In genomic region chr1:53114581-53115400, GRCh38 we compare ENCODE assay signal across 21 cellular contexts. TPM values are rescaled to one million over a fixed set of nuclear protein-coding genes. Genes with fewer than 3 reads are reported as not detected.
"Had no signal": no experiment of that assay in that cellular context is flagged by ENCODE, and none has a peak within 500 bp of the region (broad histone marks: within the 10 kb centered on the region; RNA-seq: fewer than 3 reads in every experiment).

No MANE protein-coding gene starts in this region.

- H3K36me3 ChIP-seq: brain microvascular endothelial cell had no signal

- H3K9me3 Mint-ChIP-seq: activated naive CD8-positive, alpha-beta T cell treated with anti-CD3 and anti-CD28 coated beads, Interleukin-2, amount 10 ng/mL, durations not matched to agents 7 days and 5 days; activated T-cell treated with anti-CD3 and anti-CD28 coated beads, Interleukin-2, amount 50 U/mL, for 24 hours; activated T-helper 2 cell treated with anti-CD3 and anti-CD28 coated beads, Interferon-gamma antibody, Interleukin-2, Interleukin-4, amounts not matched to agents 10 μg/mL and 5 μg/mL and 100 μg/mL, durations not matched to agents 14 hours and 24 hours and 36 hours had no signal

- ATAC-seq: activated CD4-positive, CD25-positive, alpha-beta regulatory T cell treated with anti-CD3 and anti-CD28 coated beads, Interleukin-2, amount 50 U/mL, for 24 hours; activated CD8-positive, alpha-beta T cell treated with anti-CD3 and anti-CD28 coated beads, Interleukin-2, amount 10 ng/mL, durations not matched to agents 7 days and 5 days; naive thymus-derived CD4-positive, alpha-beta T cell; stimulated activated naive B cell treated with anti-CD40 and anti-IgM and Interleukin-4, amounts not matched to agents 10 μg/mL and 1 μg/mL and 100 μg/mL, for 72 hours had no signal

- H3K4me1 Mint-ChIP-seq: activated naive CD8-positive, alpha-beta T cell treated with anti-CD3 and anti-CD28 coated beads, Interleukin-2, amount 10 ng/mL, durations not matched to agents 7 days and 5 days had no signal

- H3K27me3 ChIP-seq: brain microvascular endothelial cell had no signal

- H3K27me3 Mint-ChIP-seq: activated CD4-positive, alpha-beta T cell treated with anti-CD3 and anti-CD28 coated beads, Interleukin-2, amount 10 ng/mL, durations not matched to agents 7 days and 5 days; activated T-cell treated with anti-CD3 and anti-CD28 coated beads, Interleukin-2, amount 50 U/mL, for 24 hours had no signal

- DNase-seq: activated CD4-positive, alpha-beta T cell treated with anti-CD3 and anti-CD28 coated beads, Interleukin-2, amount 10 ng/mL, durations not matched to agents 7 days and 5 days; activated CD8-positive, alpha-beta T cell treated with anti-CD3 and anti-CD28 coated beads, Interleukin-2, amount 10 ng/mL, durations not matched to agents 7 days and 5 days; activated naive CD4-positive, alpha-beta T cell treated with Interleukin-2 at 50 U/mL for 16 hours; activated naive CD8-positive, alpha-beta T cell treated with anti-CD3 and anti-CD28 coated beads, Interleukin-2, amount 10 ng/mL, durations not matched to agents 7 days and 5 days; activated T-cell treated with anti-CD3 and anti-CD28 coated beads, Interleukin-2, amount 50 U/mL, for 24 hours; anterior cingulate cortex; brain microvascular endothelial cell; central memory CD4-positive, alpha-beta T cell; foreskin fibroblast; naive thymus-derived CD4-positive, alpha-beta T cell; retina; stimulated activated CD4-positive, alpha-beta T cell treated with anti-CD3 and anti-CD28 coated beads, Interleukin-15, amount 100 ng/mL, for 24 hours; stimulated activated CD4-positive, alpha-beta T cell treated with anti-CD3 and anti-CD28 coated beads, Interleukin-4, amount 100 ng/mL, for 1 hour; stimulated activated naive B cell treated with anti-CD40 and anti-IgM and Interleukin-4, amounts not matched to agents 10 μg/mL and 1 μg/mL and 100 μg/mL, for 72 hours had no signal

- H3K36me3 Mint-ChIP-seq: activated naive CD8-positive, alpha-beta T cell treated with anti-CD3 and anti-CD28 coated beads, Interleukin-2, amount 10 ng/mL, durations not matched to agents 7 days and 5 days; naive thymus-derived CD4-positive, alpha-beta T cell; stimulated activated naive B cell treated with anti-CD40 and anti-IgM and Interleukin-4, amounts not matched to agents 10 μg/mL and 1 μg/mL and 100 μg/mL, for 72 hours had no signal

- H3K27ac ChIP-seq: brain microvascular endothelial cell, epithelial cell of prostate had no signal

- H3K27ac Mint-ChIP-seq: activated CD4-positive, alpha-beta T cell treated with anti-CD3 and anti-CD28 coated beads, Interleukin-2, amount 10 ng/mL, durations not matched to agents 7 days and 5 days; activated CD8-positive, alpha-beta T cell treated with anti-CD3 and anti-CD28 coated beads, Interleukin-2, amount 10 ng/mL, durations not matched to agents 7 days and 5 days; activated naive CD8-positive, alpha-beta T cell treated with anti-CD3 and anti-CD28 coated beads, Interleukin-2, amount 10 ng/mL, durations not matched to agents 7 days and 5 days; activated T-cell treated with anti-CD3 and anti-CD28 coated beads, Interleukin-2, amount 50 U/mL, for 24 hours; activated T-helper 2 cell treated with anti-CD3 and anti-CD28 coated beads, Interferon-gamma antibody, Interleukin-2, Interleukin-4, amounts not matched to agents 10 μg/mL and 5 μg/mL and 100 μg/mL, durations not matched to agents 14 hours and 24 hours and 36 hours; endodermal cell; naive thymus-derived CD4-positive, alpha-beta T cell had no signal

- H3K4me3 Mint-ChIP-seq: activated CD4-positive, alpha-beta T cell treated with anti-CD3 and anti-CD28 coated beads, Interleukin-2, amount 10 ng/mL, durations not matched to agents 7 days and 5 days; activated CD8-positive, alpha-beta T cell treated with anti-CD3 and anti-CD28 coated beads, Interleukin-2, amount 10 ng/mL, durations not matched to agents 7 days and 5 days; activated naive CD8-positive, alpha-beta T cell treated with anti-CD3 and anti-CD28 coated beads, Interleukin-2, amount 10 ng/mL, durations not matched to agents 7 days and 5 days; activated T-cell treated with anti-CD3 and anti-CD28 coated beads, Interleukin-2, amount 50 U/mL, for 24 hours; endodermal cell; naive thymus-derived CD4-positive, alpha-beta T cell; stimulated activated naive B cell treated with anti-CD40 and anti-IgM and Interleukin-4, amounts not matched to agents 10 μg/mL and 1 μg/mL and 100 μg/mL, for 72 hours had no signal

RNA-seq across cellular contexts. Expression of gene SLC1A7, which starts 27.6 kb away (rescaled TPM):
- total RNA-seq: activated CD4-positive, alpha-beta T cell treated with anti-CD3 and anti-CD28 coated beads, Interleukin-2, amount 10 ng/mL, durations not matched to agents 7 days and 5 days; activated CD8-positive, alpha-beta T cell treated with anti-CD3 and anti-CD28 coated beads, Interleukin-2, amount 10 ng/mL, durations not matched to agents 7 days and 5 days; activated naive CD8-positive, alpha-beta T cell treated with anti-CD3 and anti-CD28 coated beads, Interleukin-2, amount 10 ng/mL, durations not matched to agents 7 days and 5 days; activated T-helper 2 cell treated with anti-CD3 and anti-CD28 coated beads, Interferon-gamma antibody, Interleukin-2, Interleukin-4, amounts not matched to agents 10 μg/mL and 5 μg/mL and 100 μg/mL, durations not matched to agents 14 hours and 24 hours and 36 hours; lung microvascular endothelial cell; urinary bladder had no signal
- polyA plus RNA-seq: keratinocyte; naive thymus-derived CD4-positive, alpha-beta T cell had no signal

RNA-seq across cellular contexts. Expression of gene PODN, which starts 52.8 kb away (rescaled TPM):
- total RNA-seq: activated CD4-positive, alpha-beta T cell treated with anti-CD3 and anti-CD28 coated beads, Interleukin-2, amount 10 ng/mL, durations not matched to agents 7 days and 5 days; activated CD8-positive, alpha-beta T cell treated with anti-CD3 and anti-CD28 coated beads, Interleukin-2, amount 10 ng/mL, durations not matched to agents 7 days and 5 days; activated T-helper 2 cell treated with anti-CD3 and anti-CD28 coated beads, Interferon-gamma antibody, Interleukin-2, Interleukin-4, amounts not matched to agents 10 μg/mL and 5 μg/mL and 100 μg/mL, durations not matched to agents 14 hours and 24 hours and 36 hours had no signal
- polyA plus RNA-seq: keratinocyte; naive thymus-derived CD4-positive, alpha-beta T cell had no signal
